ENCODE assay signal across 8 cellular contexts in genomic region chr13:49400755-49401659, GRCh38. TPM values are rescaled to one million over a fixed set of nuclear protein-coding genes. Genes with fewer than 3 reads are reported as not detected.
DNase-seq lines count a peak whose midpoint lies in the region; ATAC-seq and TF ChIP-seq lines count a peak whose summit lies in the region.

No MANE protein-coding gene starts in this region.

- no peaks in the 10 kb centered on the region for H3K36me3 ChIP-seq in brain microvascular endothelial cell (replicated peaks)

- H3K27ac ChIP-seq in brain microvascular endothelial cell: no peak overlapping the region
- peak overlapping the region; percentile 71 for H3K27ac ChIP-seq in temporal lobe (ENCODE audit: low read depth, low read length)

- TF ChIP-seq CTCF in brain microvascular endothelial cell (IDR thresholded peaks at IDR 0.05; ENCODE audit: low read depth, low read length, missing control alignments): no peak
- no peak for TF ChIP-seq CTCF in GM10248 (IDR thresholded peaks at IDR 0.05; ENCODE audit: control extremely low read depth, extremely low read depth, low read depth, missing control alignments)

- no peak overlapping the region for H3K4me3 ChIP-seq in brain microvascular endothelial cell (ENCODE audit: low read depth, low read length)

- CTCF ChIA-PET in GM10248 (lab: Yijun Ruan, JAX): interaction anchor here (0.9 to 1.6 kb wide), 6 partner anchors 15 to 210 kb away, joined by 3 to 4 read pairs (median 3); no protein-coding TSS in a partner anchor

- no peaks in the 10 kb centered on the region for H3K27me3 ChIP-seq in brain microvascular endothelial cell (replicated peaks)

- in situ Hi-C loops in brain microvascular endothelial cell (cut with HindIII; ENCODE audit: low pct_ligation_motif_present, low sequenced_read_pairs): no loop called here

- ATAC-seq in HG03354 (IDR thresholded peaks at IDR 0.05; ENCODE audit: poor library complexity, severe bottlenecking, unreplicated experiment): peak; percentile 54

- DNase-seq in ELR (ENCODE audit: low read depth) (peak; percentile 49), brain microvascular endothelial cell (peak; percentile 33), left kidney (ENCODE audit: low read depth, low spot score) (peak; percentile 70), GM10248 (ENCODE audit: extremely low spot score) (no peak), NCI-H187 treated with DMSO at 0.1 percent for 48 hours (lab: John Stamatoyannopoulos, UW) (no peak)
- no peak for DNase-seq in activated effector memory CD4-positive, alpha-beta T cell treated with anti-CD3 and anti-CD28 coated beads, Interleukin-2, amount 50 U/mL, for 16 hours

- POLR2A ChIA-PET in GM10248 (lab: Yijun Ruan, JAX): interaction anchor here (0.6 kb wide), 1 partner anchor 8 kb away, joined by 6 read pairs; no protein-coding TSS in a partner anchor

RNA-seq across cellular contexts. Expression of gene CAB39L, which starts 42.9 kb away (rescaled TPM):
- total RNA-seq in temporal lobe: 35.7 TPM

RNA-seq across cellular contexts. Expression of gene SETDB2, which starts 43.1 kb away (rescaled TPM):
- 14.0 TPM for total RNA-seq in temporal lobe

Comparison
In these comparisons a context has a peak if more than half of its experiments do, and no peak if none do; other contexts are left out.
1. DNase-seq: peak in ELR (single experiment), brain microvascular endothelial cell (single experiment) and left kidney (single experiment); none in GM10248 (single experiment), NCI-H187 treated with DMSO at 0.1 percent for 48 hours (single experiment) and activated effector memory CD4-positive, alpha-beta T cell treated with anti-CD3 and anti-CD28 coated beads, Interleukin-2, amount 50 U/mL, for 16 hours (single experiment).